Comparison of ENCODE assay signal across 1 cellular context in the genomic region with DNA sequence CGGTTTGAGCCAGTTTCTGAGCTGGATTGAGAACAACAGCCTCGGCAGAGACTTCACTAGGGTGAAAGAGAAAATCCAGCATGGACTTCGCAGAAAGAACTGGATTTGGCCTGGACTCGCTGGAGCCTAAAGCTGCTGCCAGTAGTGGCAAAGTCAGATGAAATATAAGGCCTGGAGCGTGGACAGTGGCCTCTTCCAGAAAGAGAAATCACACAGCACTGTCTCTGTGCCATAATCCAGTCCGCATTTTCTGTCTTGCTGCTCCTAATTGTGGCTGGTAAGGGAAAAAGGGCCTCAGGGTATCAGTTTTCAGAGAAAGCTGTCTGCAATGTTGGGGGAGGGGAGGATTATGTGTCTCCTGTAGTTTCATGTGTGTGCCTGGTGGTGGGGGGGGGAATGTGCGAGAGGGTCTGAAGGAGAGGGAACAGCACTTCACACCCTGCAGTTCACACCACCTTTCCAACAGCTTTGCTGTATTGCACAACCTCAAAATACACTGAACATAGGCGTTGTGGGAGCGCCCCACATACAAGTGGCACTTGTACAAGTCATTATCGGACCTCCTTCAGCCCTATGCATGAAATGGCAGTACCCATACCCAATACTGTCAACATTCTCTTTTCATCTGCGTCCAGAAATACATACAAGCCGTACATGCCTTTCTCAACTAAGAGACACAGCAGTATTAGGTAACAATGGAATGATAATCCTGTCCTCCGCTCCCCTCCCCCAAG.
TF ChIP-seq lines count a peak whose summit lies in the region.

No MANE protein-coding gene starts in this region.

TF ChIP-seq in HEK293, 187 proteins besides CTCF, POLR2A, EP300 and RAD21 (continued from another document and continues in another):
- TF ChIP-seq HOXD13 (CRISPR knock-in tag; IDR thresholded peaks at IDR 0.05; ENCODE audit: borderline replicate concordance) (no peak), ZNF621 (tag by site-specific recombination; IDR thresholded peaks at IDR 0.05) (no peak), ZNF610 (tag by site-specific recombination; IDR thresholded peaks at IDR 0.05; ENCODE audit: borderline replicate concordance) (peak; percentile 83), REPIN1 (tag by site-specific recombination; IDR thresholded peaks at IDR 0.05; ENCODE audit: low read depth) (no peak; the same call in 1 of the 2 replicates), ZNF184 (tag by site-specific recombination; IDR thresholded peaks at IDR 0.05) (peak; percentile 97), ZNF664 (tag by site-specific recombination; IDR thresholded peaks at IDR 0.05) (peak; percentile 72), KLF16 (tag by site-specific recombination; IDR thresholded peaks at IDR 0.05) (peak; percentile 94), SP3 (tag by site-specific recombination; IDR thresholded peaks at IDR 0.05) (peak; percentile 76), ZNF677 (tag by site-specific recombination; IDR thresholded peaks at IDR 0.05) (no peak), SP2 (tag by site-specific recombination; IDR thresholded peaks at IDR 0.05) (no peak; the same call in none of the 2 replicates), YY1 (tag by site-specific recombination; IDR thresholded peaks at IDR 0.05) (peak; percentile 84), HIC1 (tag by site-specific recombination; IDR thresholded peaks at IDR 0.05) (peak; percentile 74), ZNF404 (tag by site-specific recombination; IDR thresholded peaks at IDR 0.05) (no peak), ZNF830 (tag by site-specific recombination; IDR thresholded peaks at IDR 0.05; ENCODE audit: low read depth) (peak; percentile 78; the same call in 1 of the 2 replicates), ZNF214 (tag by site-specific recombination; IDR thresholded peaks at IDR 0.05; ENCODE audit: borderline replicate concordance) (peak; percentile 59; the same call in 1 of the 2 replicates), ZNF416 (tag by site-specific recombination; IDR thresholded peaks at IDR 0.05) (0 out of 2 replicates have a peak, but pooled peaks have one; percentile 25), ZNF239 (tag by site-specific recombination; IDR thresholded peaks at IDR 0.05) (no peak), SCRT1 (tag by site-specific recombination; IDR thresholded peaks at IDR 0.05; ENCODE audit: borderline replicate concordance) (peak; percentile 23; the same call in 1 of the 2 replicates), KLF9 (tag by site-specific recombination; IDR thresholded peaks at IDR 0.05; ENCODE audit: low read depth) (peak; percentile 23; the same call in 1 of the 2 replicates), KLF7 (tag by site-specific recombination; IDR thresholded peaks at IDR 0.05; ENCODE audit: borderline replicate concordance) (no peak), ZNF623 (tag by site-specific recombination; IDR thresholded peaks at IDR 0.05) (peak; percentile 40), ZNF585B (tag by site-specific recombination; IDR thresholded peaks at IDR 0.05) (no peak), MEIS1 (CRISPR knock-in tag; IDR thresholded peaks at IDR 0.05; ENCODE audit: borderline replicate concordance) (no peak), RBAK (tag by site-specific recombination; IDR thresholded peaks at IDR 0.05) (0 out of 2 replicates have a peak, but pooled peaks have one; percentile 18), ZEB2 (tag by site-specific recombination; IDR thresholded peaks at IDR 0.05) (peak; percentile 79; the same call in 1 of the 2 replicates), ZNF121 (tag by site-specific recombination; IDR thresholded peaks at IDR 0.05) (0 out of 2 replicates have a peak, but pooled peaks have one; percentile 35), ZNF311 (tag by site-specific recombination; IDR thresholded peaks at IDR 0.05; ENCODE audit: borderline replicate concordance) (no peak), ZNF140 (tag by site-specific recombination; IDR thresholded peaks at IDR 0.05) (peak; percentile 32; the same call in 1 of the 2 replicates), ZNF518A (tag by site-specific recombination; conservative IDR thresholded peaks at IDR 0.05; ENCODE audit: low read depth) (peak; percentile 69), ZNF146 (tag by site-specific recombination; IDR thresholded peaks at IDR 0.05) (0 out of 2 replicates have a peak, but pooled peaks have one; percentile 45), ZNF211 (tag by site-specific recombination; IDR thresholded peaks at IDR 0.05; ENCODE audit: low read depth) (no peak), ZBTB17 (tag by site-specific recombination; IDR thresholded peaks at IDR 0.05) (peak; percentile 93), ZNF274 (IDR thresholded peaks at IDR 0.05; ENCODE audit: low read length) (no peak), ZNF274 (tag by site-specific recombination; IDR thresholded peaks at IDR 0.05; ENCODE audit: borderline replicate concordance) (peak; percentile 69; the same call in 1 of the 2 replicates), IKZF3 (tag by site-specific recombination; IDR thresholded peaks at IDR 0.05) (peak; percentile 99), ZNF548 (tag by site-specific recombination; IDR thresholded peaks at IDR 0.05) (peak; percentile 79; the same call in 1 of the 2 replicates), ZNF529 (tag by site-specific recombination; IDR thresholded peaks at IDR 0.05; ENCODE audit: insufficient replicate concordance) (peak; percentile 81), ZNF341 (tag by site-specific recombination; IDR thresholded peaks at IDR 0.05; ENCODE audit: low read depth) (peak; percentile 66), ZNF133 (tag by site-specific recombination; IDR thresholded peaks at IDR 0.05) (0 out of 2 replicates have a peak, but pooled peaks have one; percentile 39), ZBTB8A (tag by site-specific recombination; IDR thresholded peaks at IDR 0.05) (peak; percentile 81), ZBTB20 (tag by site-specific recombination; IDR thresholded peaks at IDR 0.05) (no peak; the same call in 1 of the 2 replicates), ZNF26 (tag by site-specific recombination; IDR thresholded peaks at IDR 0.05) (no peak), ZNF37A (tag by site-specific recombination; IDR thresholded peaks at IDR 0.05) (peak; percentile 74; the same call in 1 of the 2 replicates)
- TF ChIP-seq, protein P1, sequence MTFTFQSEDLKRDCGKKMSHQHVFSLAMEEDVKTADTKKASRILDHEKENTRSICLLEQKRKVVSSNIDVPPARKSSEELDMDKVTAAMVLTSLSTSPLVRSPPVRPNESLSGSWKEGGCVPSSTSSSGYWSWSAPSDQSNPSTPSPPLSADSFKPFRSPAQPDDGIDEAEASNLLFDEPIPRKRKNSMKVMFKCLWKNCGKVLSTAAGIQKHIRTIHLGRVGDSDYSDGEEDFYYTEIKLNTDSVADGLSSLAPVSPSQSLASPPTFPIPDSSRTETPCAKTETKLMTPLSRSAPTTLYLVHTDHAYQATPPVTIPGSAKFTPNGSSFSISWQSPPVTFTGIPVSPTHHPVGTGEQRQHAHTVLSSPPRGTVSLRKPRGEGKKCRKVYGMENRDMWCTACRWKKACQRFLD (tag by site-specific recombination; IDR thresholded peaks at IDR 0.05), result no peak
- TF ChIP-seq, protein P2, sequence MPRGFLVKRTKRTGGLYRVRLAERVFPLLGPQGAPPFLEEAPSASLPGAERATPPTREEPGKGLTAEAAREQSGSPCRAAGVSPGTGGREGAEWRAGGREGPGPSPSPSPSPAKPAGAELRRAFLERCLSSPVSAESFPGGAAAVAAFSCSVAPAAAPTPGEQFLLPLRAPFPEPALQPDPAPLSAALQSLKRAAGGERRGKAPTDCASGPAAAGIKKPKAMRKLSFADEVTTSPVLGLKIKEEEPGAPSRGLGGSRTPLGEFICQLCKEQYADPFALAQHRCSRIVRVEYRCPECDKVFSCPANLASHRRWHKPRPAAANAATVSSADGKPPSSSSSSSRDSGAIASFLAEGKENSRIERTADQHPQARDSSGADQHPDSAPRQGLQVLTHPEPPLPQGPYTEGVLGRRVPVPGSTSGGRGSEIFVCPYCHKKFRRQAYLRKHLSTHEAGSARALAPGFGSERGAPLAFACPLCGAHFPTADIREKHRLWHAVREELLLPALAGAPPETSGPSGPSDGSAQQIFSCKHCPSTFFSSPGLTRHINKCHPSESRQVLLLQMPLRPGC (tag by site-specific recombination; IDR thresholded peaks at IDR 0.05), result peak; percentile 83
- TF ChIP-seq, protein P3, sequence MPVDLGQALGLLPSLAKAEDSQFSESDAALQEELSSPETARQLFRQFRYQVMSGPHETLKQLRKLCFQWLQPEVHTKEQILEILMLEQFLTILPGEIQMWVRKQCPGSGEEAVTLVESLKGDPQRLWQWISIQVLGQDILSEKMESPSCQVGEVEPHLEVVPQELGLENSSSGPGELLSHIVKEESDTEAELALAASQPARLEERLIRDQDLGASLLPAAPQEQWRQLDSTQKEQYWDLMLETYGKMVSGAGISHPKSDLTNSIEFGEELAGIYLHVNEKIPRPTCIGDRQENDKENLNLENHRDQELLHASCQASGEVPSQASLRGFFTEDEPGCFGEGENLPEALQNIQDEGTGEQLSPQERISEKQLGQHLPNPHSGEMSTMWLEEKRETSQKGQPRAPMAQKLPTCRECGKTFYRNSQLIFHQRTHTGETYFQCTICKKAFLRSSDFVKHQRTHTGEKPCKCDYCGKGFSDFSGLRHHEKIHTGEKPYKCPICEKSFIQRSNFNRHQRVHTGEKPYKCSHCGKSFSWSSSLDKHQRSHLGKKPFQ (tag by site-specific recombination; IDR thresholded peaks at IDR 0.05), result peak; percentile 100
- TF ChIP-seq, protein P4, sequence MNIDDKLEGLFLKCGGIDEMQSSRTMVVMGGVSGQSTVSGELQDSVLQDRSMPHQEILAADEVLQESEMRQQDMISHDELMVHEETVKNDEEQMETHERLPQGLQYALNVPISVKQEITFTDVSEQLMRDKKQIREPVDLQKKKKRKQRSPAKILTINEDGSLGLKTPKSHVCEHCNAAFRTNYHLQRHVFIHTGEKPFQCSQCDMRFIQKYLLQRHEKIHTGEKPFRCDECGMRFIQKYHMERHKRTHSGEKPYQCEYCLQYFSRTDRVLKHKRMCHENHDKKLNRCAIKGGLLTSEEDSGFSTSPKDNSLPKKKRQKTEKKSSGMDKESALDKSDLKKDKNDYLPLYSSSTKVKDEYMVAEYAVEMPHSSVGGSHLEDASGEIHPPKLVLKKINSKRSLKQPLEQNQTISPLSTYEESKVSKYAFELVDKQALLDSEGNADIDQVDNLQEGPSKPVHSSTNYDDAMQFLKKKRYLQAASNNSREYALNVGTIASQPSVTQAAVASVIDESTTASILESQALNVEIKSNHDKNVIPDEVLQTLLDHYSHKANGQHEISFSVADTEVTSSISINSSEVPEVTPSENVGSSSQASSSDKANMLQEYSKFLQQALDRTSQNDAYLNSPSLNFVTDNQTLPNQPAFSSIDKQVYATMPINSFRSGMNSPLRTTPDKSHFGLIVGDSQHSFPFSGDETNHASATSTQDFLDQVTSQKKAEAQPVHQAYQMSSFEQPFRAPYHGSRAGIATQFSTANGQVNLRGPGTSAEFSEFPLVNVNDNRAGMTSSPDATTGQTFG (tag by site-specific recombination; IDR thresholded peaks at IDR 0.05; ENCODE audit: borderline replicate concordance), result peak; percentile 82; the same call in 1 of the 2 replicates
